ENCODE assay signal across 21 cellular contexts in the genomic region with DNA sequence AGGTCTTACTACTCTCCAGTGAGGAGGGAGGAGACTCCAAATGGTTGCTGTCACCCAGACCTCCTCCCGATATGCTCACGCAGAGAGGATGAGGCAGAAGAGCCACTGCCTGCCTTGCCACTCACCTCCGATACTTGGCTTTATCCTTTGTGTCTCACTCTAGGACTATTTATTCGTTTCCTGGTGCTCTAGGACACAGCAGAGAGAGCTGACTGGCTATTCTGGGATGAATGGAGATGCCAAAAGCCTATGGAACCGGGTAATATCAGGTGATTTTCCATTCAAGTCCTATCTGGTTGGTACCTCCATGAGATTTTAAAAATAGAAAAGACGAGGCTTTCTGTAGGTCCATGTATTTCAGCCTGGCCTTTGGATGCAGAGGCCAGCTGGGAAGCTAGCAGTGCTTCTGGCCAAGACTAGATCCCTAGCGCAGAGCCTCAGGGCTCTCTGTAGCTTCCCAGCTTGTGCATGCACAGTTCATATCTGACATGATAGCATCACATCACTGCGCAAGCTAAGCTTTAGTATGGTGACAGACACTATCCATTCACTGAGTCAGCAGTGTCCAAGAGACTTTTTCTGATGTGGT.
A peak's percentile ranks its signal among the peaks of the same experiment; 100 is the strongest.
DNase-seq lines count a peak whose midpoint lies in the region; ATAC-seq and TF ChIP-seq lines count a peak whose summit lies in the region.
"Had no signal": no experiment of that assay in that cellular context is flagged by ENCODE, and none has a peak within 500 bp of the region (broad histone marks: within the 10 kb centered on the region; RNA-seq: fewer than 3 reads in every experiment).

No MANE protein-coding gene starts in this region.

- H3K36me3 ChIP-seq in SK-N-SH (replicated peaks in 1 of 2; ENCODE audit: control insufficient read depth in 1 of 2, insufficient read depth in 2 of 2, low read length in 1 of 2) (no peaks in the 10 kb centered on the region), heart left ventricle (no peaks in the 10 kb centered on the region), left ventricle myocardium inferior (no peaks in the 10 kb centered on the region)
- H3K36me3 ChIP-seq: BLaER1 had no signal

- CTCF ChIA-PET in SK-N-SH (lab: Yijun Ruan, JAX): no interaction called here

- no peak overlapping the region for H3K4me3 ChIP-seq in SK-N-SH (ENCODE audit: low read depth in 2 of 2, low read length in 1 of 2)
- H3K4me3 ChIP-seq in heart left ventricle: no peak overlapping the region
- no peak overlapping the region for H3K4me3 ChIP-seq in left ventricle myocardium inferior
- no peak overlapping the region for H3K4me3 ChIP-seq in GM12864 (ENCODE audit: low read depth, low read length)
- H3K4me3 ChIP-seq: BLaER1, GM12878, GM23338 had no signal

- no peak for TF ChIP-seq EP300 in SK-N-SH (IDR thresholded peaks at IDR 0.05; ENCODE audit: borderline replicate concordance in 1 of 2, low read depth in 1 of 2, low read length in 1 of 2)

- DNase-seq in SK-N-SH (no peak), heart left ventricle (no peak), left ventricle myocardium inferior (no peak), GM12864 (ENCODE audit: low read depth) (no peak), left lobe of liver (ENCODE audit: low spot score) (no peak)
- no peak for DNase-seq in stimulated activated effector memory CD8-positive, alpha-beta T cell treated with anti-CD3 and anti-CD28 coated beads, Interleukin-12 subunit alpha, Interleukin-12 subunit beta, amount 100 ng/mL, for 72 hours (ENCODE audit: low spot score in 2 of 2)
- DNase-seq: Caco-2; CD4-positive, CD25-positive, alpha-beta regulatory T cell; CD8-positive, alpha-beta T cell; DMS153; DND-41; H9 had no signal

- no peak overlapping the region for H3K27ac Mint-ChIP-seq in stimulated activated effector memory CD8-positive, alpha-beta T cell treated with anti-CD3 and anti-CD28 coated beads, Interleukin-12 subunit alpha, Interleukin-12 subunit beta, amount 100 ng/mL, for 72 hours
- H3K27ac Mint-ChIP-seq: B cell; CD4-positive, CD25-positive, alpha-beta regulatory T cell; CD8-positive, alpha-beta T cell; GM23338; H9 had no signal

- H4K20me1 ChIP-seq in SK-N-SH (ENCODE audit: insufficient read depth): no peaks in the 10 kb centered on the region
- H4K20me1 ChIP-seq: BLaER1 had no signal

- H3K4me1 ChIP-seq in SK-N-SH (ENCODE audit: control insufficient read depth in 1 of 2, insufficient read depth in 2 of 2, low read depth in 1 of 2, low read length in 1 of 2): peaks cover 0 to 2% of the 10 kb centered on the region in 2 experiments; a peak in 1 of 4 replicates
- peaks cover 0 to 5% (median 0%) of the 10 kb centered on the region in 12 donors for H3K4me1 ChIP-seq in heart left ventricle
- peaks cover 4% of the 10 kb centered on the region for H3K4me1 ChIP-seq in left ventricle myocardium inferior

- ATAC-seq in SK-N-SH treated with all-trans-retinoic acid at 6 μM for 48 hours: 0 out of 3 replicates have a peak, but pooled peaks have one; percentile 25
- peak in 3 of 4 donors; percentile 13 to 68 (median 59) for ATAC-seq in heart left ventricle
- ATAC-seq in stimulated activated effector memory CD8-positive, alpha-beta T cell treated with anti-CD3 and anti-CD28 coated beads, Interleukin-12 subunit alpha, Interleukin-12 subunit beta, amount 100 ng/mL, for 72 hours: peak; percentile 13
- no peak for ATAC-seq in GM21619 (IDR thresholded peaks at IDR 0.05; ENCODE audit: unreplicated experiment)
- no peak for ATAC-seq in left lobe of liver
- ATAC-seq: CD8-positive, alpha-beta T cell; GM12878; GM23338; HCT116 had no signal

- H3K9me3 ChIP-seq in SK-N-SH (no peaks in the 10 kb centered on the region), heart left ventricle (no peaks in the 10 kb centered on the region), left ventricle myocardium inferior (replicated peaks) (no peaks in the 10 kb centered on the region)
- H3K9me3 ChIP-seq: BLaER1, Caco-2 had no signal

- H3K36me3 Mint-ChIP-seq in stimulated activated effector memory CD8-positive, alpha-beta T cell treated with anti-CD3 and anti-CD28 coated beads, Interleukin-12 subunit alpha, Interleukin-12 subunit beta, amount 100 ng/mL, for 72 hours: no peaks in the 10 kb centered on the region
- H3K36me3 Mint-ChIP-seq: CD4-positive, CD25-positive, alpha-beta regulatory T cell; CD8-positive, alpha-beta T cell had no signal

- TF ChIP-seq RAD21 in SK-N-SH (IDR thresholded peaks at IDR 0.05; ENCODE audit: low read length): no peak

- POLR2A ChIA-PET in SK-N-SH (lab: Yijun Ruan, JAX): no interaction called here

- H3K79me2 ChIP-seq in SK-N-SH (ENCODE audit: insufficient read depth): no peaks in the 10 kb centered on the region

- H3K4me1 Mint-ChIP-seq in stimulated activated effector memory CD8-positive, alpha-beta T cell treated with anti-CD3 and anti-CD28 coated beads, Interleukin-12 subunit alpha, Interleukin-12 subunit beta, amount 100 ng/mL, for 72 hours: no peaks in the 10 kb centered on the region
- H3K4me1 Mint-ChIP-seq: B cell; CD4-positive, CD25-positive, alpha-beta regulatory T cell; GM23338; H9 had no signal

- no peaks in the 10 kb centered on the region for H3K9me2 ChIP-seq in SK-N-SH

- H3K4me3 Mint-ChIP-seq in stimulated activated effector memory CD8-positive, alpha-beta T cell treated with anti-CD3 and anti-CD28 coated beads, Interleukin-12 subunit alpha, Interleukin-12 subunit beta, amount 100 ng/mL, for 72 hours: no peak overlapping the region
- H3K4me3 Mint-ChIP-seq: B cell; CD4-positive, CD25-positive, alpha-beta regulatory T cell; CD8-positive, alpha-beta T cell; GM23338; H9 had no signal

- H3K9ac ChIP-seq in SK-N-SH: no peak overlapping the region
- H3K9ac ChIP-seq: BLaER1 had no signal

- no peaks in the 10 kb centered on the region for H3F3A ChIP-seq in SK-N-SH (replicated peaks; ENCODE audit: insufficient read depth)

- no peak overlapping the region for H3K4me2 ChIP-seq in SK-N-SH
- H3K4me2 ChIP-seq: BLaER1, GM23338 had no signal

- no peak for TF ChIP-seq CTCF in SK-N-SH (IDR thresholded peaks at IDR 0.05)
- no peak for TF ChIP-seq CTCF in heart left ventricle (IDR thresholded peaks at IDR 0.05)
- TF ChIP-seq CTCF in left ventricle myocardium inferior (IDR thresholded peaks at IDR 0.05; ENCODE audit: borderline replicate concordance): no peak
- TF ChIP-seq CTCF in GM12864 (IDR thresholded peaks at IDR 0.05; ENCODE audit: low read depth, low read length, missing control alignments): peak; percentile 5

- H3K9me3 Mint-ChIP-seq in stimulated activated effector memory CD8-positive, alpha-beta T cell treated with anti-CD3 and anti-CD28 coated beads, Interleukin-12 subunit alpha, Interleukin-12 subunit beta, amount 100 ng/mL, for 72 hours: no peaks in the 10 kb centered on the region
- H3K9me3 Mint-ChIP-seq: CD4-positive, CD25-positive, alpha-beta regulatory T cell; CD8-positive, alpha-beta T cell had no signal

- 51% methylated on average over 8 of the region's 8 CpGs for WGBS in SK-N-SH (ENCODE audit: low lambda C conversion rate)
- 54 to 63% (median 62%) methylated on average over 7 to 8 of the region's 8 CpGs for WGBS in heart left ventricle, 4 donors

- H2AFZ ChIP-seq in SK-N-SH (ENCODE audit: low read depth): no peak overlapping the region
- H2AFZ ChIP-seq: GM23338 had no signal

- intact Hi-C loops in heart left ventricle (cut with DNase I) (loop anchor here in 1 of 10 donors (10.0 kb wide), 1 partner anchor 1252 kb away; no protein-coding TSS in a partner anchor), left ventricle myocardium inferior (cut with micrococcal nuclease) (no loop called here)

- no peak for TF ChIP-seq POLR2A in heart left ventricle (IDR thresholded peaks at IDR 0.05)

- H3K27me3 ChIP-seq in SK-N-SH (ENCODE audit: insufficient read depth) (no peaks in the 10 kb centered on the region), heart left ventricle (peaks cover 0 to 4% (median 0%) of the 10 kb centered on the region in 9 donors), left ventricle myocardium inferior (ENCODE audit: low read depth) (peaks cover 4% of the 10 kb centered on the region)
- H3K27me3 ChIP-seq: BLaER1 had no signal

- H3K27ac ChIP-seq in SK-N-SH (ENCODE audit: low read depth in 2 of 2, low read length in 1 of 2) (no peak overlapping the region), heart left ventricle (no peak overlapping the region), left ventricle myocardium inferior (replicated peaks) (no peak overlapping the region)
- H3K27ac ChIP-seq: 22Rv1, BLaER1, C4-2B had no signal

TF ChIP-seq in SK-N-SH treated with all-trans-retinoic acid at 6 μM for 48 hours, 23 proteins besides CTCF, POLR2A, EP300 and RAD21 (continues in another document):
- TF ChIP-seq OSR1 (CRISPR knock-in tag; IDR thresholded peaks at IDR 0.05) (no peak), ZFP3 (CRISPR knock-in tag; IDR thresholded peaks at IDR 0.05) (no peak), BACH2 (CRISPR knock-in tag; IDR thresholded peaks at IDR 0.05; ENCODE audit: borderline replicate concordance) (no peak)
- TF ChIP-seq, protein P1, sequence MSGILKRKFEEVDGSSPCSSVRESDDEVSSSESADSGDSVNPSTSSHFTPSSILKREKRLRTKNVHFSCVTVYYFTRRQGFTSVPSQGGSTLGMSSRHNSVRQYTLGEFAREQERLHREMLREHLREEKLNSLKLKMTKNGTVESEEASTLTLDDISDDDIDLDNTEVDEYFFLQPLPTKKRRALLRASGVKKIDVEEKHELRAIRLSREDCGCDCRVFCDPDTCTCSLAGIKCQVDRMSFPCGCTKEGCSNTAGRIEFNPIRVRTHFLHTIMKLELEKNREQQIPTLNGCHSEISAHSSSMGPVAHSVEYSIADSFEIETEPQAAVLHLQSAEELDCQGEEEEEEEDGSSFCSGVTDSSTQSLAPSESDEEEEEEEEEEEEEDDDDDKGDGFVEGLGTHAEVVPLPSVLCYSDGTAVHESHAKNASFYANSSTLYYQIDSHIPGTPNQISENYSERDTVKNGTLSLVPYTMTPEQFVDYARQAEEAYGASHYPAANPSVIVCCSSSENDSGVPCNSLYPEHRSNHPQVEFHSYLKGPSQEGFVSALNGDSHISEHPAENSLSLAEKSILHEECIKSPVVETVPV (CRISPR knock-in tag; IDR thresholded peaks at IDR 0.05): no peak

TF ChIP-seq in SK-N-SH, 30 proteins besides CTCF, POLR2A, EP300 and RAD21 (continues in another document):
- no peak for TF ChIP-seq TEAD4 (IDR thresholded peaks at IDR 0.05; ENCODE audit: borderline replicate concordance, insufficient read depth)
- TF ChIP-seq NFIC (IDR thresholded peaks at IDR 0.05; ENCODE audit: borderline replicate concordance): no peak
- no peak for TF ChIP-seq RCOR1 (IDR thresholded peaks at IDR 0.05; ENCODE audit: low read length)
- TF ChIP-seq, protein P2, sequence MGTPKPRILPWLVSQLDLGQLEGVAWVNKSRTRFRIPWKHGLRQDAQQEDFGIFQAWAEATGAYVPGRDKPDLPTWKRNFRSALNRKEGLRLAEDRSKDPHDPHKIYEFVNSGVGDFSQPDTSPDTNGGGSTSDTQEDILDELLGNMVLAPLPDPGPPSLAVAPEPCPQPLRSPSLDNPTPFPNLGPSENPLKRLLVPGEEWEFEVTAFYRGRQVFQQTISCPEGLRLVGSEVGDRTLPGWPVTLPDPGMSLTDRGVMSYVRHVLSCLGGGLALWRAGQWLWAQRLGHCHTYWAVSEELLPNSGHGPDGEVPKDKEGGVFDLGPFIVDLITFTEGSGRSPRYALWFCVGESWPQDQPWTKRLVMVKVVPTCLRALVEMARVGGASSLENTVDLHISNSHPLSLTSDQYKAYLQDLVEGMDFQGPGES (IDR thresholded peaks at IDR 0.05; ENCODE audit: low read depth, low read length): no peak
- no peak for TF ChIP-seq RXRA (IDR thresholded peaks at IDR 0.05; ENCODE audit: borderline replicate concordance, low read depth)

Comparison
In these comparisons a context has a peak if more than half of its experiments do, and no peak if none do; other contexts are left out.
1. ATAC-seq: peak in SK-N-SH treated with all-trans-retinoic acid at 6 μM for 48 hours (single experiment), heart left ventricle (3 of 4) and stimulated activated effector memory CD8-positive, alpha-beta T cell treated with anti-CD3 and anti-CD28 coated beads, Interleukin-12 subunit alpha, Interleukin-12 subunit beta, amount 100 ng/mL, for 72 hours (single experiment); none in GM21619 (single experiment) and left lobe of liver (single experiment).